12 cellular contexts compared by ENCODE assay signal in genomic region chr3:6680119-6680806, GRCh38.
A peak's percentile ranks its signal among the peaks of the same experiment; 100 is the strongest.
DNase-seq lines count a peak whose midpoint lies in the region; ATAC-seq, FAIRE-seq and TF ChIP-seq lines count a peak whose summit lies in the region.
"Had no signal": no experiment of that assay in that cellular context is flagged by ENCODE, and none has a peak within 500 bp of the region (broad histone marks: within the 10 kb centered on the region; RNA-seq: fewer than 3 reads in every experiment).

No MANE protein-coding gene starts in this region.

- no peaks in the 10 kb centered on the region for H3K9me3 ChIP-seq in right atrium auricular region
- H3K9me3 ChIP-seq: HAP-1 had no signal

- TF ChIP-seq CTCF in right atrium auricular region (IDR thresholded peaks at IDR 0.05), result no peak
- no peak for TF ChIP-seq CTCF in glutamatergic neuron (IDR thresholded peaks at IDR 0.05; ENCODE audit: partially characterized antibody, unreplicated experiment)

- H3K4me3 ChIP-seq in right atrium auricular region, result no peak overlapping the region
- H3K4me3 ChIP-seq: HAP-1, heart right ventricle had no signal

- H3K27ac ChIP-seq in right atrium auricular region, result no peak overlapping the region
- H3K27ac ChIP-seq: heart right ventricle had no signal

- ATAC-seq in GM19351 (IDR thresholded peaks at IDR 0.05; ENCODE audit: unreplicated experiment) (peak; percentile 92), HG02642 (IDR thresholded peaks at IDR 0.05; ENCODE audit: poor library complexity, unreplicated experiment) (peak; percentile 89), HG03432 (IDR thresholded peaks at IDR 0.05; ENCODE audit: unreplicated experiment) (peak; percentile 95)
- ATAC-seq: heart right ventricle had no signal

- H3K4me3 Mint-ChIP-seq in glutamatergic neuron (ENCODE audit: unreplicated experiment), result no peak overlapping the region

- no peak overlapping the region for H3K27ac Mint-ChIP-seq in glutamatergic neuron (ENCODE audit: unreplicated experiment)

- H3K9me3 Mint-ChIP-seq in glutamatergic neuron (ENCODE audit: unreplicated experiment), result no peaks in the 10 kb centered on the region

- H3K27me3 Mint-ChIP-seq in glutamatergic neuron (ENCODE audit: unreplicated experiment), result no peaks in the 10 kb centered on the region

- no peaks in the 10 kb centered on the region for H3K4me1 ChIP-seq in right atrium auricular region
- H3K4me1 ChIP-seq: HAP-1, heart right ventricle had no signal

- FAIRE-seq in GM12891 (lab: Jason Lieb, UNC), result no peak

- H3K36me3 Mint-ChIP-seq in glutamatergic neuron (ENCODE audit: unreplicated experiment), result no peaks in the 10 kb centered on the region

- no peaks in the 10 kb centered on the region for H3K4me1 Mint-ChIP-seq in glutamatergic neuron (ENCODE audit: low read depth, unreplicated experiment)

- H3K36me3 ChIP-seq in right atrium auricular region, result no peaks in the 10 kb centered on the region
- H3K36me3 ChIP-seq: HAP-1, heart right ventricle had no signal

- no peaks in the 10 kb centered on the region for H3K27me3 ChIP-seq in right atrium auricular region

- no peak for TF ChIP-seq POLR2A in GM12891 (IDR thresholded peaks at IDR 0.05; ENCODE audit: low read depth, low read length)

- DNase-seq in GM12891 (ENCODE audit: insufficient read length, low spot score), result peak; percentile 10
- no peak for DNase-seq in right atrium auricular region (ENCODE audit: low spot score)
- DNase-seq in KG1 (lab: John Stamatoyannopoulos, UW), result no peak
- DNase-seq in glutamatergic neuron, result no peak
- no peak for DNase-seq in DMS53 (lab: John Stamatoyannopoulos, UW)
- DNase-seq: DMS79 treated with DMSO at 0.1 percent for 48 hours; effector memory CD4-positive, alpha-beta T cell; heart right ventricle had no signal

TF ChIP-seq in GM12891, 5 proteins besides CTCF, POLR2A, EP300 and RAD21:
- TF ChIP-seq POLR2AphosphoS5 (IDR thresholded peaks at IDR 0.05; ENCODE audit: low read depth, low read length), result no peak
- TF ChIP-seq PAX5 (IDR thresholded peaks at IDR 0.05; ENCODE audit: insufficient read depth, low read length, severe bottlenecking), result no peak
- TF ChIP-seq SPI1 (IDR thresholded peaks at IDR 0.05; ENCODE audit: low read depth, low read length), result 0 out of 2 replicates have a peak, but pooled peaks have one; percentile 15
- TF ChIP-seq TAF1 (IDR thresholded peaks at IDR 0.05; ENCODE audit: low read depth, low read length), result no peak
- TF ChIP-seq POU2F2 (IDR thresholded peaks at IDR 0.05; ENCODE audit: low read depth, low read length), result no peak
